ENCODE assay signal across 9 cellular contexts in the genomic region with DNA sequence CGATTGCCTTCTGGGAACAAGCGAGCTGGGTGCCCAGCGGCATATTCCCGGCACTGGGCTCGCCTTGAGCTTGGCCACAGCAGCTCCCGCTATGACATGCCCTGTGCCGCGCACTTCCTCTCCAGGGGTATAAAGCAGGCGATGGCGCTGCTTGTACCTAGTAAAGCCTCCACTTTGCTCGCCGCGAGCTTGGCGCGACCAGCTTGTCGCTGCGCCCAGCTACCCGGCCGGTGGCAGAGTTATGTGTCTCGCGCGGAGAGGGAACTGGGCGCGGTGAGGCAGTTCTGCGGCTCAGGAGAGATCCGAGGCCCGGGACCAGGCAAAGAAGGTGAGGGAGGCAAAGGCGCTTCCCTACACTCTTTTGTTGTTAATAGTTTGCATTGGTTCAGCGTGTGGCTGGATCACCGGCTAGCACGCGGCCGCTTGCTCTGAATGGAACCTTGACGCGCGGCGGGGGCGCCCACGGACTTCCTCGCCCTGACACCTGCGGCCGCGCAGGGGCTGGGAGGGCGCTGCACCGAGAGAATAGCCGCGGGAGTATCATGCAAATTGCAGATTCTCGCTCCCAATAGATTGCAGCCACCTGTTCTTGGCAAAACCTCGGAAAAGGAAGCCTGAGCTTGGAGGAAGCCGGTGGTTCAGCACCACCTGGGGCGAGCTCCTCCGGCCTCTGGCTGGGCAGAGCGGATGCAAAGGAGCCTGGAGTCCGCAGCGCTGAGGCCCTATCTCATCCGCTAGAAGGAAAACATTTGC. TPM values are rescaled to one million over a fixed set of nuclear protein-coding genes. Genes with fewer than 3 reads are reported as not detected.
DNase-seq lines count a peak whose midpoint lies in the region; ATAC-seq, FAIRE-seq and TF ChIP-seq lines count a peak whose summit lies in the region.
"Had no signal": no experiment of that assay in that cellular context is flagged by ENCODE, and none has a peak within 500 bp of the region (broad histone marks: within the 10 kb centered on the region; RNA-seq: fewer than 3 reads in every experiment).

No MANE protein-coding gene starts in this region.

- no peaks in the 10 kb centered on the region for H4K20me1 ChIP-seq in K562 (replicated peaks; ENCODE audit: control insufficient read depth, insufficient read depth, low read length)

- peaks cover 48 to 69% (median 62%) of the 10 kb centered on the region in 3 donors for H3K4me1 Mint-ChIP-seq in CD8-positive, alpha-beta memory T cell
- H3K4me1 Mint-ChIP-seq in naive thymus-derived CD4-positive, alpha-beta T cell, result peaks cover 24 to 72% (median 60%) of the 10 kb centered on the region in 7 donors

- CTCF ChIA-PET in CD8-positive, alpha-beta memory T cell (lab: Charles Lee), result interaction anchor here (0.8 to 1.5 kb wide), 3 partner anchors 10 to 197 kb away, joined by 3 read pairs; partner anchors contain the start of gene C10orf88
- CTCF ChIA-PET in K562 (lab: Yijun Ruan, JAX; ENCODE audit: low intra/inter-chr PET ratio), result no interaction called here
- CTCF ChIA-PET in naive thymus-derived CD4-positive, alpha-beta T cell (lab: Charles Lee), result interaction anchor here (0.6 kb wide), 3 partner anchors 76 to 140 kb away, joined by 3 read pairs; no protein-coding TSS in a partner anchor

- no peak overlapping the region for H3K9ac ChIP-seq in K562 (ENCODE audit: insufficient read depth in 1 of 2, low read depth in 2 of 2, low read length in 2 of 2)

- in situ Hi-C loops in K562 (cut with MboI), result no loop called here

- H3K36me3 ChIP-seq in CD8-positive, alpha-beta memory T cell (ENCODE audit: insufficient read depth, low read length), result no peaks in the 10 kb centered on the region
- peaks cover 15% of the 10 kb centered on the region for H3K36me3 ChIP-seq in K562 (ENCODE audit: control insufficient read depth, insufficient read depth, low read length)
- peaks cover 0 to 9% (median 3%) of the 10 kb centered on the region in 3 experiments for H3K36me3 ChIP-seq in naive thymus-derived CD4-positive, alpha-beta T cell (ENCODE audit: control insufficient read depth in 2 of 3, insufficient read depth in 3 of 3, low read length in 3 of 3)
- no peaks in the 10 kb centered on the region for H3K36me3 ChIP-seq in thyroid gland

- no peaks in the 10 kb centered on the region for H3K9me3 Mint-ChIP-seq in CD8-positive, alpha-beta memory T cell
- peaks cover 0 to 4% (median 0%) of the 10 kb centered on the region in 11 donors for H3K9me3 Mint-ChIP-seq in naive thymus-derived CD4-positive, alpha-beta T cell

- peak overlapping the region in 1 of 8 donors; percentile 19 for H3K27ac Mint-ChIP-seq in CD8-positive, alpha-beta memory T cell
- peak overlapping the region in 3 of 9 donors; percentile 19 to 42 (median 28) for H3K27ac Mint-ChIP-seq in naive thymus-derived CD4-positive, alpha-beta T cell

- no peak overlapping the region for H3K27ac ChIP-seq in CD8-positive, alpha-beta memory T cell (ENCODE audit: low read depth, low read length)
- H3K27ac ChIP-seq in K562 (ENCODE audit: extremely low read depth, low read depth, low read length), result no peak overlapping the region
- no peak overlapping the region for H3K27ac ChIP-seq in naive thymus-derived CD4-positive, alpha-beta T cell (ENCODE audit: low read depth, low read length)
- no peak overlapping the region for H3K27ac ChIP-seq in thyroid gland

- FAIRE-seq in K562 (lab: Jason Lieb, UNC), result no peak

- peaks cover 2 to 16% (median 3%) of the 10 kb centered on the region in 3 donors for H3K36me3 Mint-ChIP-seq in CD8-positive, alpha-beta memory T cell
- H3K36me3 Mint-ChIP-seq in naive thymus-derived CD4-positive, alpha-beta T cell, result peaks cover 4 to 17% (median 6%) of the 10 kb centered on the region in 5 donors

- H3K4me2 ChIP-seq in K562 (ENCODE audit: insufficient read depth, low read length), result no peak overlapping the region

- ATAC-seq in K562, result no peak
- ATAC-seq in naive thymus-derived CD4-positive, alpha-beta T cell, result no peak
- no peak for ATAC-seq in GM18858 (IDR thresholded peaks at IDR 0.05; ENCODE audit: unreplicated experiment)

- peaks cover 20% of the 10 kb centered on the region for H3K79me2 ChIP-seq in K562 (ENCODE audit: control insufficient read depth, insufficient read depth, low read length)

- no peak for TF ChIP-seq POLR2A in K562 (conservative IDR thresholded peaks at IDR 0.05)
- TF ChIP-seq POLR2A in thyroid gland (IDR thresholded peaks at IDR 0.05), result no peak

- H3K9me3 ChIP-seq in CD8-positive, alpha-beta memory T cell (ENCODE audit: low read length), result no peaks in the 10 kb centered on the region
- H3K9me3 ChIP-seq in K562 (replicated peaks; ENCODE audit: control insufficient read depth, insufficient read depth, low read depth, low read length) (no peaks in the 10 kb centered on the region), thyroid gland (no peaks in the 10 kb centered on the region)
- no peaks in the 10 kb centered on the region for H3K9me3 ChIP-seq in naive thymus-derived CD4-positive, alpha-beta T cell (ENCODE audit: control insufficient read depth in 2 of 3, low read length in 3 of 3)

- DNase-seq in CD8-positive, alpha-beta memory T cell, result no peak
- peak; percentile 48 to 64 for DNase-seq in Kasumi-1 (lab: John Stamatoyannopoulos, UW)
- DNase-seq in K562 (ENCODE audit: extremely low read depth in 1 of 4, low spot score in 3 of 4), result no peak
- DNase-seq in naive thymus-derived CD4-positive, alpha-beta T cell, result peak in 3 of 9 donors; percentile 18 to 44 (median 44)
- no peak for DNase-seq in thyroid gland
- no peak for DNase-seq in glomerular visceral epithelial cell (ENCODE audit: extremely low spot score)
- no peak for DNase-seq in NCI-H2107 treated with DMSO at 0.1 percent for 48 hours (lab: John Stamatoyannopoulos, UW; ENCODE audit: unreplicated experiment)
- DNase-seq: NCI-H446 had no signal

- H3K9me1 ChIP-seq in K562 (ENCODE audit: control insufficient read depth, insufficient read depth, low read length), result no peaks in the 10 kb centered on the region

- intact Hi-C loops in K562 (cut with micrococcal nuclease), result no loop called here
- intact Hi-C loops in naive thymus-derived CD4-positive, alpha-beta T cell (cut with micrococcal nuclease), result loop anchor here (1.0 to 5.0 kb wide), 4 partner anchors 18 to 1179 kb away; no protein-coding TSS in a partner anchor
- intact Hi-C loops in thyroid gland (cut with DNase I), result loop anchor here (10.0 kb wide), 1 partner anchor 166 kb away; the partner anchor contains the start of gene PSTK

- TF ChIP-seq CTCF in K562 (IDR thresholded peaks at IDR 0.05 in 2 of 3, conservative IDR thresholded peaks at IDR 0.05 in 1 of 3; ENCODE audit: insufficient read depth in 2 of 3, low read depth in 1 of 3, low read length in 3 of 3) (no peak), thyroid gland (IDR thresholded peaks at IDR 0.05) (no peak)

- H3K4me3 ChIP-seq in CD8-positive, alpha-beta memory T cell (ENCODE audit: low read length), result peak overlapping the region; percentile 57
- no peak overlapping the region for H3K4me3 ChIP-seq in K562
- peak overlapping the region; percentile 54 for H3K4me3 ChIP-seq in naive thymus-derived CD4-positive, alpha-beta T cell (ENCODE audit: low read length)
- no peak overlapping the region for H3K4me3 ChIP-seq in thyroid gland (replicated peaks in 1 of 3)

- TF ChIP-seq EP300 in K562 (IDR thresholded peaks at IDR 0.05; ENCODE audit: low read length), result no peak

- TF ChIP-seq RAD21 in K562 (CRISPR knock-in tag; conservative IDR thresholded peaks at IDR 0.05 in 1 of 2, IDR thresholded peaks at IDR 0.05 in 1 of 2), result no peak

- H3K27me3 ChIP-seq in CD8-positive, alpha-beta memory T cell (ENCODE audit: insufficient read depth, low read length, poor library complexity, severe bottlenecking), result peaks cover 49% of the 10 kb centered on the region
- H3K27me3 ChIP-seq in K562 (ENCODE audit: control insufficient read depth in 2 of 2, insufficient read depth in 2 of 2, low read length in 2 of 2) (no peaks in the 10 kb centered on the region), thyroid gland (peaks cover 52% of the 10 kb centered on the region)
- H3K27me3 ChIP-seq in naive thymus-derived CD4-positive, alpha-beta T cell (ENCODE audit: control insufficient read depth in 2 of 2, insufficient read depth in 2 of 2, low read length in 2 of 2), result peaks cover 10 to 20% of the 10 kb centered on the region in 2 donors

- peaks cover 29 to 42% of the 10 kb centered on the region in 2 donors for H3K27me3 Mint-ChIP-seq in CD8-positive, alpha-beta memory T cell
- peaks cover 17 to 50% (median 24%) of the 10 kb centered on the region in 5 donors for H3K27me3 Mint-ChIP-seq in naive thymus-derived CD4-positive, alpha-beta T cell

- WGBS in K562 (ENCODE audit: insufficient coverage, low coverage, missing lambda C conversion rate), result 93% methylated on average over 12 of the region's 56 CpGs
- 5 to 7% methylated on average over 28 to 41 of the region's 56 CpGs for WGBS in thyroid gland, 2 donors

- POLR2A ChIA-PET in CD8-positive, alpha-beta memory T cell (lab: Charles Lee), result interaction anchor here (0.5 to 0.8 kb wide), 2 partner anchors 12 to 319 kb away, joined by 3 read pairs; no protein-coding TSS in a partner anchor
- POLR2A ChIA-PET in K562 (lab: Yijun Ruan, JAX), result interaction anchor here (0.6 to 0.8 kb wide), 3 partner anchors 7 to 17 kb away, joined by 3 to 5 read pairs (median 3); no protein-coding TSS in a partner anchor
- POLR2A ChIA-PET in naive thymus-derived CD4-positive, alpha-beta T cell (lab: Charles Lee), result interaction anchor here (0.8 to 2.8 kb wide), 6 partner anchors 9 to 143 kb away, joined by 3 to 16 read pairs (median 4); no protein-coding TSS in a partner anchor

- no peak overlapping the region for H2AFZ ChIP-seq in K562 (ENCODE audit: low read depth, low read length)

- H3K4me3 Mint-ChIP-seq in CD8-positive, alpha-beta memory T cell, result peak overlapping the region; percentile 62 to 78 (median 70)
- peak overlapping the region; percentile 73 to 91 (median 86) for H3K4me3 Mint-ChIP-seq in naive thymus-derived CD4-positive, alpha-beta T cell

- H3K4me1 ChIP-seq in CD8-positive, alpha-beta memory T cell (ENCODE audit: insufficient read depth, low read length), result peaks cover 72% of the 10 kb centered on the region
- H3K4me1 ChIP-seq in K562 (replicated peaks in 1 of 2; ENCODE audit: control insufficient read depth in 2 of 2, insufficient read depth in 2 of 2, low read length in 2 of 2) (peaks cover 2 to 23% of the 10 kb centered on the region in 2 experiments; a peak in 4 of 5 replicates), thyroid gland (peaks cover 13 to 53% of the 10 kb centered on the region in 2 donors)
- H3K4me1 ChIP-seq in naive thymus-derived CD4-positive, alpha-beta T cell (ENCODE audit: control insufficient read depth in 2 of 2, insufficient read depth in 2 of 2, low read length in 2 of 2), result peaks cover 30 to 67% of the 10 kb centered on the region in 2 donors

- BruUV-seq in K562 (replicated peaks; lab: Mats Ljungman, UMichigan), result no TSS peak

RNA-seq across cellular contexts. Expression of gene BUB3, which starts 3.0 kb away (rescaled TPM):
- total RNA-seq in CD8-positive, alpha-beta memory T cell, result 100 to 1,000 TPM; 254 to 255 TPM
- polyA plus RNA-seq in CD8-positive, alpha-beta memory T cell, result 231 TPM
- 149 and 187 TPM in 2 replicates for total RNA-seq in K562 (2011; cell fraction: chromatin; rRNA removed; ENCODE audit: low replicate concordance)
- 124 and 136 TPM in 2 replicates for total RNA-seq in K562 (2011; cell fraction: nucleolus; rRNA removed)
- total RNA-seq in K562 (2011; cell fraction: nucleoplasm; rRNA removed), result 122 and 148 TPM in 2 replicates
- 167 and 343 TPM in 2 replicates for total RNA-seq in K562 (2014; rRNA removed)
- 175 and 182 TPM in 2 replicates for total RNA-seq in K562 (2014; rRNA removed; fragmentation: Illumina TruSeq; extraction: Trizol)
- total RNA-seq in K562 (2015; rRNA removed; fragmentation: Illumina TruSeq; extraction: Trizol), result 176 TPM in 2 replicates
- 184 and 188 TPM in 2 replicates for total RNA-seq in K562 (2021)
- 284 and 291 TPM in 2 replicates for polyA plus RNA-seq in K562 (2011; rRNA removed)
- polyA plus RNA-seq in K562 (2011; cell fraction: cytosol; rRNA removed), result 229 and 238 TPM in 2 replicates
- polyA plus RNA-seq in K562 (2011; cell fraction: nucleus; rRNA removed), result 508 and 513 TPM in 2 replicates
- polyA plus RNA-seq in K562 (2012), result 240 and 296 TPM in 2 replicates
- 225 and 269 TPM in 2 replicates for polyA plus RNA-seq in K562 (2014; fragmentation: Illumina TruSeq; extraction: Trizol)
- 100 to 1,000 TPM; 597 to 761 TPM for polyA plus RNA-seq in K562 (2014; fragmentation: Nextera tagmentation; extraction: Ambion mirVana)
- 226 and 272 TPM in 2 replicates for polyA plus RNA-seq in K562 (2014; rRNA removed)
- polyA minus RNA-seq in K562 (2011; rRNA and poly(A)+ RNA removed), result 277 and 350 TPM in 2 replicates
- 163 and 167 TPM in 2 replicates for polyA minus RNA-seq in K562 (2011; cell fraction: cytosol; rRNA and poly(A)+ RNA removed)
- 142 and 231 TPM in 2 replicates for polyA minus RNA-seq in K562 (2011; cell fraction: nucleus; rRNA and poly(A)+ RNA removed)
- total RNA-seq in naive thymus-derived CD4-positive, alpha-beta T cell, result 100 to 1,000 TPM in 3 of 5 experiments, 10 to 100 TPM in 2; 91.4 to 195 (median 171) TPM
- polyA plus RNA-seq in naive thymus-derived CD4-positive, alpha-beta T cell, result 100 to 1,000 TPM; 230 to 255 TPM
- total RNA-seq in thyroid gland, result 100 to 1,000 TPM in 1 of 4 donors, 10 to 100 TPM in 3; 67.9 to 117 (median 88.0) TPM

RNA-seq across cellular contexts. Expression of gene HMX2, which starts 3.2 kb away (rescaled TPM):
- not detected for total RNA-seq in CD8-positive, alpha-beta memory T cell
- polyA plus RNA-seq in CD8-positive, alpha-beta memory T cell, result not detected
- total RNA-seq in K562 (2011; cell fraction: chromatin; rRNA removed; ENCODE audit: low replicate concordance), result 0.42 TPM in 1 of 2 replicates, not detected in the other
- 0.33 TPM in 1 of 2 replicates, not detected in the other for total RNA-seq in K562 (2011; cell fraction: nucleolus; rRNA removed)
- total RNA-seq in K562 (2011; cell fraction: nucleoplasm; rRNA removed), result 0.38 TPM in 1 of 2 replicates, not detected in the other
- total RNA-seq in K562 (2014; rRNA removed) (0.36 and 0.37 TPM in 2 replicates), K562 (2014; rRNA removed; fragmentation: Illumina TruSeq; extraction: Trizol) (0.07 and 0.13 TPM in 2 replicates), K562 (2015; rRNA removed; fragmentation: Illumina TruSeq; extraction: Trizol) (0.07 TPM in 1 of 2 replicates, not detected in the other), K562 (2021) (0.40 and 0.58 TPM in 2 replicates), thyroid gland (not detected)
- polyA plus RNA-seq in K562 (2011; rRNA removed) (0.08 TPM in 1 of 2 replicates, not detected in the other), K562 (2014; fragmentation: Illumina TruSeq; extraction: Trizol) (0.09 and 0.12 TPM in 2 replicates), K562 (2014; fragmentation: Nextera tagmentation; extraction: Ambion mirVana) (not detected), K562 (2014; rRNA removed) (0.05 and 0.37 TPM in 2 replicates)
- polyA plus RNA-seq in K562 (2011; cell fraction: cytosol; rRNA removed), result 0.10 TPM in 1 of 2 replicates, not detected in the other
- polyA plus RNA-seq in K562 (2011; cell fraction: nucleus; rRNA removed), result 0.20 TPM in 1 of 2 replicates, not detected in the other
- polyA plus RNA-seq in K562 (2012), result 0.26 and 0.44 TPM in 2 replicates
- polyA minus RNA-seq in K562 (2011; rRNA and poly(A)+ RNA removed), result not detected in 2 replicates
- not detected in 2 replicates for polyA minus RNA-seq in K562 (2011; cell fraction: cytosol; rRNA and poly(A)+ RNA removed)
- polyA minus RNA-seq in K562 (2011; cell fraction: nucleus; rRNA and poly(A)+ RNA removed), result not detected in 2 replicates
- not detected for total RNA-seq in naive thymus-derived CD4-positive, alpha-beta T cell
- polyA plus RNA-seq in naive thymus-derived CD4-positive, alpha-beta T cell, result under 1 TPM; 0.14 to 0.24 TPM

RNA-seq across cellular contexts. Expression of gene HMX3, which starts 15.4 kb away (rescaled TPM):
- total RNA-seq in CD8-positive, alpha-beta memory T cell, result not detected
- polyA plus RNA-seq in CD8-positive, alpha-beta memory T cell, result not detected
- total RNA-seq in K562 (2011; cell fraction: chromatin; rRNA removed; ENCODE audit: low replicate concordance), result 2.2 and 9.0 TPM in 2 replicates
- total RNA-seq in K562 (2011; cell fraction: nucleolus; rRNA removed), result 13.3 and 15.8 TPM in 2 replicates
- 5.8 and 6.7 TPM in 2 replicates for total RNA-seq in K562 (2011; cell fraction: nucleoplasm; rRNA removed)
- 26.8 and 42.7 TPM in 2 replicates for total RNA-seq in K562 (2014; rRNA removed)
- 0.41 and 0.58 TPM in 2 replicates for total RNA-seq in K562 (2014; rRNA removed; fragmentation: Illumina TruSeq; extraction: Trizol)
- 7.4 and 9.6 TPM in 2 replicates for total RNA-seq in K562 (2015; rRNA removed; fragmentation: Illumina TruSeq; extraction: Trizol)
- 43.2 and 43.5 TPM in 2 replicates for total RNA-seq in K562 (2021)
- polyA plus RNA-seq in K562 (2011; rRNA removed), result 1.2 and 2.8 TPM in 2 replicates
- polyA plus RNA-seq in K562 (2011; cell fraction: cytosol; rRNA removed), result 4.1 and 13.3 TPM in 2 replicates
- 3.4 and 9.2 TPM in 2 replicates for polyA plus RNA-seq in K562 (2011; cell fraction: nucleus; rRNA removed)
- polyA plus RNA-seq in K562 (2012), result 7.9 and 14.4 TPM in 2 replicates
- 0.55 and 2.8 TPM in 2 replicates for polyA plus RNA-seq in K562 (2014; fragmentation: Illumina TruSeq; extraction: Trizol)
- polyA plus RNA-seq in K562 (2014; fragmentation: Nextera tagmentation; extraction: Ambion mirVana), result not detected
- polyA plus RNA-seq in K562 (2014; rRNA removed), result 20.5 and 24.5 TPM in 2 replicates
- 0.33 and 0.56 TPM in 2 replicates for polyA minus RNA-seq in K562 (2011; rRNA and poly(A)+ RNA removed)
- polyA minus RNA-seq in K562 (2011; cell fraction: cytosol; rRNA and poly(A)+ RNA removed), result 8.2 and 15.7 TPM in 2 replicates
- polyA minus RNA-seq in K562 (2011; cell fraction: nucleus; rRNA and poly(A)+ RNA removed), result 4.8 and 5.0 TPM in 2 replicates
- not detected for total RNA-seq in naive thymus-derived CD4-positive, alpha-beta T cell
- polyA plus RNA-seq in naive thymus-derived CD4-positive, alpha-beta T cell, result not detected
- total RNA-seq in thyroid gland, result not detected

Comparison
In these comparisons a context has a peak if more than half of its experiments do, and no peak if none do; other contexts are left out.
1. DNase-seq: peak in Kasumi-1 (2 of 2); none in CD8-positive, alpha-beta memory T cell (0 of 5), K562 (0 of 4), thyroid gland (0 of 2), glomerular visceral epithelial cell (single experiment) and NCI-H2107 treated with DMSO at 0.1 percent for 48 hours (single experiment).
2. H3K4me3 ChIP-seq: peak in CD8-positive, alpha-beta memory T cell (single experiment) and naive thymus-derived CD4-positive, alpha-beta T cell (single experiment); none in K562 (single experiment) and thyroid gland (0 of 3).